9 cellular contexts compared by ENCODE assay signal in the genomic region with DNA sequence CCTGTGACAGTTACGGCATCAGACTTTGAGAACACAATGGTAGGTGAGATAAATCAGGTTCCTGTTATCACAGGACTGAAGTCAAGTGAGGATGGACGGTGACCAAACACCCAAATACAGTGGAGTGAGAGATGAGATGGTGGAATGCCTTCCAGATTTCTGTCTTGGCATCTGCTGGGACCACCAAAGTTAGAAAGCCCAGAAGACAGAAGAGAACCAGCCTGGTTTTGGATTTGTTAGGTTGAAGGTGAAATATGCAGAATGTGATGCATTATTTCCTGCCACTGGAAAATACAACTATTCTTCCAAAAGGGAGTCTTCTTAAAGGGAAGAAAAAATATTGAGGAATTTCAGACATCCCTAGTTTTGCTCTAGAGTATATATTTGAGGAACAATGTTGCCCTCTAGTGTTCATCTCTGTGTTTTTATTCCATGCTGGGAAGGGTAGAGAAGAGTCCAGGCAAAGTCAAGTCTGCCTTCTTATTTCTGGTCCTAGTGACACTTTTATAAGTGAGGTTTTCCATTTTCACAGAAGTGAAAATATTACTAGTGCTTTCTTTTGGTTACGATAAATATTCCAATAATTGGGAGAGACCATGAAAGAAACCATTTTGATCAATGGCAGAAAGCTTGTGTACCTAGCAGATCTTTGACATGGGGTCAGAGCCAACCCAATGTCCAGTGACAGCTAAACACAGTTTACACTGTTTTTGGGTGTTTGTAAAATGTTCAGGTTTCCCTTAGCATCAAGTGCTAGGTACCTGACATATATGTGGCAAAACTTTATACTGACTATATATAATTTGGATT.
A peak's percentile ranks its signal among the peaks of the same experiment; 100 is the strongest.
DNase-seq lines count a peak whose midpoint lies in the region; ATAC-seq, FAIRE-seq and TF ChIP-seq lines count a peak whose summit lies in the region.
"Had no signal": no experiment of that assay in that cellular context is flagged by ENCODE, and none has a peak within 500 bp of the region (broad histone marks: within the 10 kb centered on the region; RNA-seq: fewer than 3 reads in every experiment).

No MANE protein-coding gene starts in this region.

- no peak overlapping the region for H3K4me3 ChIP-seq in BE2C (ENCODE audit: low read depth, low read length)
- H3K4me3 ChIP-seq in endothelial cell of umbilical vein (replicated peaks in 1 of 3; ENCODE audit: insufficient read depth in 1 of 3, low read depth in 1 of 3, low read length in 3 of 3) = no peak overlapping the region

- H3K4me1 ChIP-seq in BE2C (peaks cover 4% of the 10 kb centered on the region), endothelial cell of umbilical vein (ENCODE audit: control insufficient read depth, extremely low read depth, insufficient read depth, low read length) (peaks cover 11% of the 10 kb centered on the region)

- H3K36me3 ChIP-seq in BE2C (no peaks in the 10 kb centered on the region), endothelial cell of umbilical vein (ENCODE audit: control insufficient read depth in 2 of 2, extremely low read depth in 1 of 2, insufficient read depth in 2 of 2, low read length in 2 of 2) (no peaks in the 10 kb centered on the region)

- H3K9me3 Mint-ChIP-seq in activated naive CD8-positive, alpha-beta T cell treated with anti-CD3 and anti-CD28 coated beads for 36 hours = peaks cover 2% of the 10 kb centered on the region

- H3K4me3 Mint-ChIP-seq in activated naive CD8-positive, alpha-beta T cell treated with anti-CD3 and anti-CD28 coated beads for 36 hours = no peak overlapping the region

- no peaks in the 10 kb centered on the region for H4K20me1 ChIP-seq in endothelial cell of umbilical vein (replicated peaks; ENCODE audit: control insufficient read depth, extremely low read depth, insufficient read depth, low read length)

- no peak overlapping the region for H3K27ac Mint-ChIP-seq in activated naive CD8-positive, alpha-beta T cell treated with anti-CD3 and anti-CD28 coated beads for 36 hours

- H3K4me1 Mint-ChIP-seq in activated naive CD8-positive, alpha-beta T cell treated with anti-CD3 and anti-CD28 coated beads for 36 hours = peaks cover 2% of the 10 kb centered on the region

- dilution Hi-C loops in endothelial cell of umbilical vein (cut with MboI; ENCODE audit: extremely low pct_ligation_motif_present, low sequenced_read_pairs) = loop anchor here (25.0 kb wide), 1 partner anchor 277 kb away; no protein-coding TSS in a partner anchor

- H3K27me3 Mint-ChIP-seq in activated naive CD8-positive, alpha-beta T cell treated with anti-CD3 and anti-CD28 coated beads for 36 hours = no peaks in the 10 kb centered on the region

- H3K9me1 ChIP-seq in endothelial cell of umbilical vein (replicated peaks; ENCODE audit: control insufficient read depth, extremely low read depth, insufficient read depth, low read length) = no peaks in the 10 kb centered on the region

- H3K27ac ChIP-seq in endothelial cell of umbilical vein (ENCODE audit: insufficient read depth, low read depth, low read length) = no peak overlapping the region
- H3K27ac ChIP-seq: HL-60 had no signal

- H3K9me3 ChIP-seq in BE2C (no peaks in the 10 kb centered on the region), endothelial cell of umbilical vein (replicated peaks; ENCODE audit: control insufficient read depth, insufficient read depth, low read length) (no peaks in the 10 kb centered on the region)

- H3K79me2 ChIP-seq in endothelial cell of umbilical vein (ENCODE audit: control insufficient read depth, insufficient read depth, low read length) = no peaks in the 10 kb centered on the region

- H3K4me2 ChIP-seq in endothelial cell of umbilical vein (ENCODE audit: insufficient read depth, low read length) = no peak overlapping the region

- peak; percentile 89 for FAIRE-seq in endothelial cell of umbilical vein (lab: Jason Lieb, UNC)
- no peak for FAIRE-seq in GM19239 (lab: Jason Lieb, UNC)

- peak; percentile 86 for ATAC-seq in GM19395 (IDR thresholded peaks at IDR 0.05; ENCODE audit: unreplicated experiment)

- CTCF ChIA-PET in endothelial cell of umbilical vein (lab: Charles Lee) = interaction anchor here (0.5 to 4.8 kb wide), 10 partner anchors 11 to 396 kb away, joined by 3 to 84 read pairs (median 3); no protein-coding TSS in a partner anchor

- no peak for TF ChIP-seq POLR2A in endothelial cell of umbilical vein (IDR thresholded peaks at IDR 0.05; ENCODE audit: low read depth, low read length)

- H3K9ac ChIP-seq in endothelial cell of umbilical vein (replicated peaks; ENCODE audit: extremely low read depth, insufficient read depth, low read length) = no peak overlapping the region

- POLR2A ChIA-PET in endothelial cell of umbilical vein (lab: Charles Lee) = no interaction called here

- peaks cover 4% of the 10 kb centered on the region for H3K36me3 Mint-ChIP-seq in activated naive CD8-positive, alpha-beta T cell treated with anti-CD3 and anti-CD28 coated beads for 36 hours

- H2AFZ ChIP-seq in endothelial cell of umbilical vein (ENCODE audit: low read depth, low read length) = no peak overlapping the region

- intact Hi-C loops in endothelial cell of umbilical vein (cut with micrococcal nuclease) = loop anchor here (1.0 to 10.0 kb wide), 5 partner anchors 287 to 1029 kb away; no protein-coding TSS in a partner anchor

- H3K27me3 ChIP-seq in BE2C (no peaks in the 10 kb centered on the region), endothelial cell of umbilical vein (ENCODE audit: control insufficient read depth in 2 of 2, insufficient read depth in 2 of 2, low read length in 2 of 2) (peaks cover 0 to 5% of the 10 kb centered on the region in 2 experiments)

- DNase-seq in BE2C = no peak
- DNase-seq in Kasumi-1 (lab: John Stamatoyannopoulos, UW) = peak; percentile 65 to 76
- peak; percentile 77 for DNase-seq in RKO (ENCODE audit: low spot score)
- peak; percentile 74 for DNase-seq in endothelial cell of umbilical vein (ENCODE audit: low read depth, low spot score)
- DNase-seq in middle frontal gyrus (ENCODE audit: extremely low spot score, low spot score) = peak; percentile 34
- no peak for DNase-seq in GM19239 (ENCODE audit: insufficient read length, low spot score)
- DNase-seq in activated naive CD8-positive, alpha-beta T cell treated with anti-CD3 and anti-CD28 coated beads for 36 hours = no peak

- peak; percentile 69 for TF ChIP-seq CTCF in BE2C (IDR thresholded peaks at IDR 0.05; ENCODE audit: low read depth, low read length)
- peak; percentile 38 to 39 for TF ChIP-seq CTCF in endothelial cell of umbilical vein (IDR thresholded peaks at IDR 0.05; ENCODE audit: extremely low read depth in 1 of 2, insufficient read depth in 1 of 2, low read depth in 1 of 2, low read length in 2 of 2)

- no TSS peak for BruUV-seq in endothelial cell of umbilical vein (replicated peaks; lab: Mats Ljungman, UMichigan)

TF ChIP-seq in endothelial cell of umbilical vein, 7 proteins besides CTCF, POLR2A, EP300 and RAD21:
- no peak for TF ChIP-seq MYC (IDR thresholded peaks at IDR 0.05; ENCODE audit: low read depth, low read length)
- no peak for TF ChIP-seq JUN (IDR thresholded peaks at IDR 0.05; ENCODE audit: borderline replicate concordance, insufficient read depth, insufficient read length, low read depth)
- TF ChIP-seq POLR2AphosphoS5 (IDR thresholded peaks at IDR 0.05; ENCODE audit: insufficient read depth, low read depth, low read length) = no peak

Comparison
In these comparisons a context has a peak if more than half of its experiments do, and no peak if none do; other contexts are left out.
1. DNase-seq: peak in Kasumi-1 (2 of 2), RKO (single experiment), endothelial cell of umbilical vein (single experiment) and middle frontal gyrus (single experiment); none in BE2C (single experiment), GM19239 (single experiment) and activated naive CD8-positive, alpha-beta T cell treated with anti-CD3 and anti-CD28 coated beads for 36 hours (single experiment).